In genomic region chr9:35757527-35758275, GRCh38 we compare ENCODE assay signal across 9 cellular contexts. TPM values are rescaled to one million over a fixed set of nuclear protein-coding genes. Genes with fewer than 3 reads are reported as not detected.
A peak's percentile ranks its signal among the peaks of the same experiment; 100 is the strongest.
DNase-seq lines count a peak whose midpoint lies in the region; ATAC-seq, FAIRE-seq and TF ChIP-seq lines count a peak whose summit lies in the region.
"Had no signal": no experiment of that assay in that cellular context is flagged by ENCODE, and none has a peak within 500 bp of the region (broad histone marks: within the 10 kb centered on the region; RNA-seq: fewer than 3 reads in every experiment).

No MANE protein-coding gene starts in this region.

- peak; percentile 25 for ATAC-seq in GM21526 (IDR thresholded peaks at IDR 0.05; ENCODE audit: low FRiP score, unreplicated experiment)
- ATAC-seq in GM12878: peak; percentile 79

- H3K4me2 ChIP-seq in GM12878 (ENCODE audit: control insufficient read depth, insufficient read depth): peak overlapping the region; percentile 90

- H3K27ac ChIP-seq in KOPT-K1 (ENCODE audit: low read depth, low read length, poor library complexity, severe bottlenecking): peak overlapping the region; percentile 66
- peak overlapping the region; percentile 98 for H3K27ac ChIP-seq in GM12878 (ENCODE audit: control insufficient read depth, insufficient read depth)
- H3K27ac ChIP-seq in substantia nigra (ENCODE audit: low read depth, low read length, poor library complexity, severe bottlenecking): peak overlapping the region; percentile 67

- TF ChIP-seq EP300 in GM12878 (IDR thresholded peaks at IDR 0.05; ENCODE audit: borderline replicate concordance in 1 of 2, control insufficient read depth in 1 of 2, low read depth in 2 of 2, low read length in 2 of 2): no peak; a peak in 1 of 4 replicates

- intact Hi-C loops in GM12878 (cut with micrococcal nuclease; ENCODE audit: unreplicated experiment): loop anchor here (2.0 kb wide), 1 partner anchor 25 kb away; the partner anchor contains the start of genes CREB3 and TLN1

- H3K9ac ChIP-seq in GM12878 (ENCODE audit: control insufficient read depth, insufficient read depth, low read length): peak overlapping the region; percentile 97

- H3K4me1 ChIP-seq in GM12878 (ENCODE audit: control insufficient read depth, insufficient read depth, low read length): peaks cover 22% of the 10 kb centered on the region

- peak overlapping the region; percentile 87 for H2AFZ ChIP-seq in GM12878 (ENCODE audit: control insufficient read depth, low read depth, low read length)

- DNase-seq in ELR (ENCODE audit: low read depth) (peak; percentile 64), GM12878 (ENCODE audit: low read depth, low spot score) (no peak), kidney tubule cell (ENCODE audit: low spot score) (peak; percentile 76), substantia nigra (lab: John Stamatoyannopoulos, UW) (peak in 7 of 49 donors; percentile 10 to 57 (median 32)), NCI-H1930 (lab: John Stamatoyannopoulos, UW) (no peak)
- DNase-seq in activated effector memory CD4-positive, alpha-beta T cell treated with anti-CD3 and anti-CD28 coated beads, Interleukin-2, amount 50 U/mL, for 16 hours: no peak

- peak; percentile 86 for FAIRE-seq in GM12878 (lab: Jason Lieb, UNC)

- no TSS peak for BruUV-seq in GM12878 (replicated peaks; lab: Mats Ljungman, UMichigan)

- H3K9me3 ChIP-seq in KOPT-K1 (ENCODE audit: insufficient read depth, low read length, poor library complexity, severe bottlenecking) (no peaks in the 10 kb centered on the region), GM12878 (replicated peaks; ENCODE audit: control insufficient read depth, insufficient read depth, low read length) (no peaks in the 10 kb centered on the region)

- RAD21 ChIA-PET in GM12878 (lab: Charles Lee; ENCODE audit: unreplicated experiment): interaction anchor here (1.2 to 1.6 kb wide), 3 partner anchors 9 to 110 kb away, joined by 3 to 9 read pairs (median 4); partner anchors contain the start of genes GBA2 and RGP1

- SMC1A ChIA-PET in GM12878 (lab: Charles Lee; ENCODE audit: uncharacterized antibody, unreplicated experiment): interaction anchor here (0.7 to 3.2 kb wide), 4 partner anchors 10 to 100 kb away, joined by 3 to 19 read pairs (median 7); partner anchors contain the start of genes CCDC107, GBA2, RGP1 and RMRP

- POLR2A ChIA-PET in GM12878 (lab: Charles Lee): interaction anchor here (0.7 to 1.6 kb wide), 9 partner anchors 9 to 100 kb away, joined by 3 to 13 read pairs (median 4); partner anchors contain the start of genes CCDC107, CREB3, HINT2 and RMRP

- CTCF ChIA-PET in GM12878 (lab: Yijun Ruan, JAX): interaction anchor here (0.6 to 2.3 kb wide), 15 partner anchors 8 to 163 kb away, joined by 3 to 27 read pairs (median 5); partner anchors contain the start of genes CREB3, RGP1, SPAG8 and TLN1

- no peak for TF ChIP-seq RAD21 in GM12878 (IDR thresholded peaks at IDR 0.05; ENCODE audit: insufficient read depth, low read depth, low read length)

- H3K36me3 ChIP-seq in KOPT-K1 (ENCODE audit: insufficient read depth, low read length): peaks cover 7% of the 10 kb centered on the region; the same call in 1 of the 2 replicates
- peaks cover 0 to 8% of the 10 kb centered on the region in 2 experiments; a peak in 2 of 4 replicates for H3K36me3 ChIP-seq in GM12878 (ENCODE audit: control insufficient read depth in 2 of 2, insufficient read depth in 2 of 2, low read length in 1 of 2)

- in situ Hi-C loops in GM12878 (cut with MboI): no loop called here

- H3K79me2 ChIP-seq in GM12878 (ENCODE audit: control insufficient read depth, insufficient read depth, low read length): peaks cover 33% of the 10 kb centered on the region

- TF ChIP-seq POLR2A in GM12878 (IDR thresholded peaks at IDR 0.05; ENCODE audit: low read depth, low read length): no peak

- H3K4me3 ChIP-seq in GM12878: peak overlapping the region; percentile 87

- TF ChIP-seq CTCF in GM12878 (IDR thresholded peaks at IDR 0.05 in 2 of 3, conservative IDR thresholded peaks at IDR 0.05 in 1 of 3; ENCODE audit: control insufficient read depth in 2 of 3, extremely low read depth in 1 of 3, insufficient read depth in 1 of 3, low read depth in 3 of 3, low read length in 3 of 3): no peak

- H4K20me1 ChIP-seq in GM12878 (ENCODE audit: control insufficient read depth, insufficient read depth): no peaks in the 10 kb centered on the region

- WGBS in GM12878 (ENCODE audit: insufficient coverage, insufficient replicate concordance, low lambda C conversion rate, missing lambda C conversion rate): 9% methylated on average over 5 of the region's 5 CpGs

- no peaks in the 10 kb centered on the region for H3K27me3 ChIP-seq in GM12878 (replicated peaks in 1 of 2; ENCODE audit: control insufficient read depth in 2 of 2, insufficient read depth in 2 of 2, low read length in 1 of 2)

RNA-seq across cellular contexts. Expression of gene MSMP, which starts 3.6 kb away (rescaled TPM):
- not detected in 2 replicates for total RNA-seq in GM12878 (2013; cell fraction: nucleolus; rRNA removed)
- not detected in 2 replicates for total RNA-seq in GM12878 (2014; rRNA removed)
- not detected in 2 replicates for total RNA-seq in GM12878 (2014; rRNA removed; fragmentation: Illumina TruSeq; extraction: Trizol)
- 1.1 and 2.4 TPM in 2 replicates for total RNA-seq in GM12878 (2021)
- polyA plus RNA-seq in GM12878 (2011; ENCODE audit: low read depth): not detected
- not detected in 2 replicates for polyA plus RNA-seq in GM12878 (2011; rRNA removed)
- polyA plus RNA-seq in GM12878 (2011; cell fraction: cytosol; rRNA removed): 0.51 TPM in 1 of 2 replicates, not detected in the other
- polyA plus RNA-seq in GM12878 (2011; cell fraction: nucleus; rRNA removed): 0.43 TPM in 1 of 2 replicates, not detected in the other
- not detected in 2 replicates for polyA plus RNA-seq in GM12878 (2012)
- polyA plus RNA-seq in GM12878 (2014; fragmentation: Illumina TruSeq; extraction: Trizol): 0.47 TPM in 1 of 2 replicates, not detected in the other
- polyA plus RNA-seq in GM12878 (2014; fragmentation: Nextera tagmentation; extraction: Ambion mirVana): under 1 TPM; 0.33 to 0.90 TPM
- polyA plus RNA-seq in GM12878 (2014; rRNA removed): not detected in 2 replicates
- 1 to 10 TPM in 1 of 2 experiments, under 1 TPM in 1; 0.82 to 1.5 TPM for polyA plus RNA-seq in GM12878 (2016; fragmentation: Nextera tagmentation; extraction: Ambion mirVana)
- 0.77 TPM in 1 of 2 replicates, not detected in the other for polyA minus RNA-seq in GM12878 (2011; rRNA and poly(A)+ RNA removed)
- not detected in 2 replicates for polyA minus RNA-seq in GM12878 (2011; cell fraction: cytosol; rRNA and poly(A)+ RNA removed)
- not detected in 2 replicates for polyA minus RNA-seq in GM12878 (2011; cell fraction: nucleus; rRNA and poly(A)+ RNA removed)
- total RNA-seq: SK-MEL-5 had no signal

RNA-seq across cellular contexts. Expression of gene RGP1, which starts 8.6 kb away (rescaled TPM):
- total RNA-seq in GM12878 (2013; cell fraction: nucleolus; rRNA removed): 27.0 and 30.8 TPM in 2 replicates
- total RNA-seq in GM12878 (2014; rRNA removed) (7.6 and 8.3 TPM in 2 replicates), GM12878 (2014; rRNA removed; fragmentation: Illumina TruSeq; extraction: Trizol) (7.1 and 7.3 TPM in 2 replicates), GM12878 (2021) (13.7 and 14.9 TPM in 2 replicates)
- polyA plus RNA-seq in GM12878 (2011; ENCODE audit: low read depth): 4.9 TPM
- polyA plus RNA-seq in GM12878 (2011; rRNA removed) (11.5 and 13.7 TPM in 2 replicates), GM12878 (2014; fragmentation: Illumina TruSeq; extraction: Trizol) (8.0 and 8.8 TPM in 2 replicates), GM12878 (2014; fragmentation: Nextera tagmentation; extraction: Ambion mirVana) (under 1 TPM; 0.44 to 0.89 TPM), GM12878 (2014; rRNA removed) (8.2 and 8.4 TPM in 2 replicates), GM12878 (2016; fragmentation: Nextera tagmentation; extraction: Ambion mirVana) (1 to 10 TPM; 3.4 to 3.6 TPM)
- 10.3 and 11.3 TPM in 2 replicates for polyA plus RNA-seq in GM12878 (2011; cell fraction: cytosol; rRNA removed)
- polyA plus RNA-seq in GM12878 (2011; cell fraction: nucleus; rRNA removed): 27.3 and 28.4 TPM in 2 replicates
- 7.4 and 7.7 TPM in 2 replicates for polyA plus RNA-seq in GM12878 (2012)
- 16.1 and 21.4 TPM in 2 replicates for polyA minus RNA-seq in GM12878 (2011; rRNA and poly(A)+ RNA removed)
- 5.6 and 6.5 TPM in 2 replicates for polyA minus RNA-seq in GM12878 (2011; cell fraction: cytosol; rRNA and poly(A)+ RNA removed)
- polyA minus RNA-seq in GM12878 (2011; cell fraction: nucleus; rRNA and poly(A)+ RNA removed): 14.9 and 22.0 TPM in 2 replicates

RNA-seq across cellular contexts. Expression of gene GBA2, which starts 8.7 kb away (rescaled TPM):
- total RNA-seq in GM12878 (2013; cell fraction: nucleolus; rRNA removed): 106 and 126 TPM in 2 replicates
- total RNA-seq in GM12878 (2014; rRNA removed) (24.2 and 25.3 TPM in 2 replicates), GM12878 (2014; rRNA removed; fragmentation: Illumina TruSeq; extraction: Trizol) (18.6 and 23.4 TPM in 2 replicates), GM12878 (2021) (35.8 and 40.8 TPM in 2 replicates)
- 22.2 TPM for polyA plus RNA-seq in GM12878 (2011; ENCODE audit: low read depth)
- polyA plus RNA-seq in GM12878 (2011; rRNA removed) (35.1 and 44.0 TPM in 2 replicates), GM12878 (2014; fragmentation: Illumina TruSeq; extraction: Trizol) (33.0 and 36.1 TPM in 2 replicates), GM12878 (2014; fragmentation: Nextera tagmentation; extraction: Ambion mirVana) (10 to 100 TPM; 15.3 TPM), GM12878 (2014; rRNA removed) (45.1 and 48.8 TPM in 2 replicates), GM12878 (2016; fragmentation: Nextera tagmentation; extraction: Ambion mirVana) (10 to 100 TPM; 27.4 to 30.8 TPM)
- 41.4 and 54.0 TPM in 2 replicates for polyA plus RNA-seq in GM12878 (2011; cell fraction: cytosol; rRNA removed)
- polyA plus RNA-seq in GM12878 (2011; cell fraction: nucleus; rRNA removed): 261 and 281 TPM in 2 replicates
- polyA plus RNA-seq in GM12878 (2012): 29.4 and 33.7 TPM in 2 replicates
- 45.0 and 53.6 TPM in 2 replicates for polyA minus RNA-seq in GM12878 (2011; rRNA and poly(A)+ RNA removed)
- 10.7 and 13.1 TPM in 2 replicates for polyA minus RNA-seq in GM12878 (2011; cell fraction: cytosol; rRNA and poly(A)+ RNA removed)
- polyA minus RNA-seq in GM12878 (2011; cell fraction: nucleus; rRNA and poly(A)+ RNA removed): 48.5 and 85.3 TPM in 2 replicates

RNA-seq across cellular contexts. Expression of gene CREB3, which starts 25.2 kb away (rescaled TPM):
- 16.9 and 18.1 TPM in 2 replicates for total RNA-seq in GM12878 (2013; cell fraction: nucleolus; rRNA removed)
- total RNA-seq in GM12878 (2014; rRNA removed) (21.6 and 23.4 TPM in 2 replicates), GM12878 (2014; rRNA removed; fragmentation: Illumina TruSeq; extraction: Trizol) (18.1 and 18.3 TPM in 2 replicates), GM12878 (2021) (21.4 and 22.9 TPM in 2 replicates)
- polyA plus RNA-seq in GM12878 (2011; ENCODE audit: low read depth): 19.5 TPM
- polyA plus RNA-seq in GM12878 (2011; rRNA removed) (12.0 and 16.3 TPM in 2 replicates), GM12878 (2014; fragmentation: Illumina TruSeq; extraction: Trizol) (17.8 and 20.1 TPM in 2 replicates), GM12878 (2014; fragmentation: Nextera tagmentation; extraction: Ambion mirVana) (10 to 100 TPM in 1 of 2 experiments, 1 to 10 TPM in 1; 9.8 to 14.1 TPM), GM12878 (2014; rRNA removed) (19.5 and 20.6 TPM in 2 replicates), GM12878 (2016; fragmentation: Nextera tagmentation; extraction: Ambion mirVana) (10 to 100 TPM; 33.2 to 38.9 TPM)
- polyA plus RNA-seq in GM12878 (2011; cell fraction: cytosol; rRNA removed): 22.6 and 25.1 TPM in 2 replicates
- 15.5 and 19.2 TPM in 2 replicates for polyA plus RNA-seq in GM12878 (2011; cell fraction: nucleus; rRNA removed)
- 32.3 and 35.4 TPM in 2 replicates for polyA plus RNA-seq in GM12878 (2012)
- polyA minus RNA-seq in GM12878 (2011; rRNA and poly(A)+ RNA removed): 6.6 and 10.3 TPM in 2 replicates
- polyA minus RNA-seq in GM12878 (2011; cell fraction: cytosol; rRNA and poly(A)+ RNA removed): 4.9 and 5.5 TPM in 2 replicates
- 6.8 and 9.7 TPM in 2 replicates for polyA minus RNA-seq in GM12878 (2011; cell fraction: nucleus; rRNA and poly(A)+ RNA removed)

RNA-seq across cellular contexts. Expression of gene TLN1, which starts 25.7 kb away (rescaled TPM):
- 153 and 188 TPM in 2 replicates for total RNA-seq in GM12878 (2013; cell fraction: nucleolus; rRNA removed)
- total RNA-seq in GM12878 (2014; rRNA removed) (119 and 143 TPM in 2 replicates), GM12878 (2014; rRNA removed; fragmentation: Illumina TruSeq; extraction: Trizol) (49.5 and 61.0 TPM in 2 replicates), GM12878 (2021) (305 and 308 TPM in 2 replicates)
- polyA plus RNA-seq in GM12878 (2011; ENCODE audit: low read depth): 68.0 TPM
- polyA plus RNA-seq in GM12878 (2011; rRNA removed) (30.2 and 69.8 TPM in 2 replicates), GM12878 (2014; fragmentation: Illumina TruSeq; extraction: Trizol) (57.6 and 73.4 TPM in 2 replicates), GM12878 (2014; fragmentation: Nextera tagmentation; extraction: Ambion mirVana) (10 to 100 TPM; 11.6 to 13.2 TPM), GM12878 (2014; rRNA removed) (70.3 and 109 TPM in 2 replicates), GM12878 (2016; fragmentation: Nextera tagmentation; extraction: Ambion mirVana) (10 to 100 TPM; 92.2 to 96.1 TPM)
- polyA plus RNA-seq in GM12878 (2011; cell fraction: cytosol; rRNA removed): 79.3 and 90.4 TPM in 2 replicates
- 131 and 170 TPM in 2 replicates for polyA plus RNA-seq in GM12878 (2011; cell fraction: nucleus; rRNA removed)
- 118 and 152 TPM in 2 replicates for polyA plus RNA-seq in GM12878 (2012)
- polyA minus RNA-seq in GM12878 (2011; rRNA and poly(A)+ RNA removed): 205 and 277 TPM in 2 replicates
- 200 and 250 TPM in 2 replicates for polyA minus RNA-seq in GM12878 (2011; cell fraction: cytosol; rRNA and poly(A)+ RNA removed)
- polyA minus RNA-seq in GM12878 (2011; cell fraction: nucleus; rRNA and poly(A)+ RNA removed): 49.8 and 109 TPM in 2 replicates

Comparison
In these comparisons a context has a peak if more than half of its experiments do, and no peak if none do; other contexts are left out.
1. DNase-seq: peak in ELR (single experiment) and kidney tubule cell (single experiment); none in GM12878 (single experiment), NCI-H1930 (0 of 2) and activated effector memory CD4-positive, alpha-beta T cell treated with anti-CD3 and anti-CD28 coated beads, Interleukin-2, amount 50 U/mL, for 16 hours (single experiment).
2. Peak in every context shown above with its lines, with median percentiles within 50 percentile points of each other: H3K27ac ChIP-seq.